ENCODE assay signal across 12 cellular contexts in genomic region chr10:100339236-100339635, GRCh38. TPM values are rescaled to one million over a fixed set of nuclear protein-coding genes. Genes with fewer than 3 reads are reported as not detected.
DNase-seq lines count a peak whose midpoint lies in the region; ATAC-seq and TF ChIP-seq lines count a peak whose summit lies in the region.
"Had no signal": no experiment of that assay in that cellular context is flagged by ENCODE, and none has a peak within 500 bp of the region (broad histone marks: within the 10 kb centered on the region; RNA-seq: fewer than 3 reads in every experiment).

No MANE protein-coding gene starts in this region.

- no peak for TF ChIP-seq CTCF in NB4 (IDR thresholded peaks at IDR 0.05; ENCODE audit: low read depth, low read length)
- TF ChIP-seq CTCF in mucosa of descending colon (IDR thresholded peaks at IDR 0.05), result no peak

- no peaks in the 10 kb centered on the region for H3K4me1 ChIP-seq in mucosa of descending colon (ENCODE audit: low read depth)
- H3K4me1 ChIP-seq: breast epithelium had no signal

- peak; percentile 65 for ATAC-seq in GM18511 (IDR thresholded peaks at IDR 0.05; ENCODE audit: unreplicated experiment)
- peak; percentile 67 for ATAC-seq in GM21717 (IDR thresholded peaks at IDR 0.05; ENCODE audit: unreplicated experiment)
- ATAC-seq in mucosa of descending colon, result peak; percentile 34
- no peak for ATAC-seq in HG02938 (IDR thresholded peaks at IDR 0.05; ENCODE audit: unreplicated experiment)

- intact Hi-C loops in mucosa of descending colon (cut with DNase I, micrococcal nuclease), result loop anchor here in 1 of 2 donors (5.0 kb wide), 1 partner anchor 98 kb away; no protein-coding TSS in a partner anchor

- H3K36me3 ChIP-seq in mucosa of descending colon (ENCODE audit: low read depth), result no peaks in the 10 kb centered on the region
- H3K36me3 ChIP-seq: breast epithelium had no signal

- DNase-seq in NB4 (ENCODE audit: low read depth) (peak; percentile 48), mucosa of descending colon (no peak), islet precursor cell (no peak), NCI-H2196 treated with DMSO at 0.1 percent for 48 hours (lab: John Stamatoyannopoulos, UW; ENCODE audit: unreplicated experiment) (no peak)
- DNase-seq in NK-92 treated with Interleukin-12 subunit alpha and Interleukin-12 subunit beta, amount 100 ng/mL, for 24 hours (lab: John Stamatoyannopoulos, UW), result no peak
- DNase-seq: activated CD8-positive, alpha-beta memory T cell treated with anti-CD3 and anti-CD28 coated beads, Interleukin-2, amount 50 U/mL, for 4 hours; left cardiac atrium had no signal

- no peak overlapping the region for H3K4me3 ChIP-seq in NB4 (ENCODE audit: low read depth, low read length)
- no peak overlapping the region for H3K4me3 ChIP-seq in mucosa of descending colon
- H3K4me3 ChIP-seq: breast epithelium had no signal

- TF ChIP-seq POLR2A in NB4 (IDR thresholded peaks at IDR 0.05; ENCODE audit: extremely low read depth, insufficient read length), result no peak

- no peaks in the 10 kb centered on the region for H3K9me3 ChIP-seq in mucosa of descending colon
- H3K9me3 ChIP-seq: breast epithelium had no signal

RNA-seq across cellular contexts. Expression of gene SCD, which starts 7.8 kb away (rescaled TPM):
- total RNA-seq in mucosa of descending colon, result 100 to 1,000 TPM in 1 of 3 donors, 10 to 100 TPM in 2; 40.7 to 108 (median 83.5) TPM

RNA-seq across cellular contexts. Expression of gene PKD2L1, which starts 9.2 kb away (rescaled TPM):
- total RNA-seq in mucosa of descending colon, result under 1 TPM in 2 of 3 donors, not detected in 1; 0.22 to 0.60 TPM
- total RNA-seq: progenitor cell of endocrine pancreas had no signal

RNA-seq across cellular contexts. Expression of gene BLOC1S2, which starts 52.8 kb away (rescaled TPM):
- 10 to 100 TPM; 17.1 to 23.8 (median 18.9) TPM for total RNA-seq in mucosa of descending colon
